In the genomic region with DNA sequence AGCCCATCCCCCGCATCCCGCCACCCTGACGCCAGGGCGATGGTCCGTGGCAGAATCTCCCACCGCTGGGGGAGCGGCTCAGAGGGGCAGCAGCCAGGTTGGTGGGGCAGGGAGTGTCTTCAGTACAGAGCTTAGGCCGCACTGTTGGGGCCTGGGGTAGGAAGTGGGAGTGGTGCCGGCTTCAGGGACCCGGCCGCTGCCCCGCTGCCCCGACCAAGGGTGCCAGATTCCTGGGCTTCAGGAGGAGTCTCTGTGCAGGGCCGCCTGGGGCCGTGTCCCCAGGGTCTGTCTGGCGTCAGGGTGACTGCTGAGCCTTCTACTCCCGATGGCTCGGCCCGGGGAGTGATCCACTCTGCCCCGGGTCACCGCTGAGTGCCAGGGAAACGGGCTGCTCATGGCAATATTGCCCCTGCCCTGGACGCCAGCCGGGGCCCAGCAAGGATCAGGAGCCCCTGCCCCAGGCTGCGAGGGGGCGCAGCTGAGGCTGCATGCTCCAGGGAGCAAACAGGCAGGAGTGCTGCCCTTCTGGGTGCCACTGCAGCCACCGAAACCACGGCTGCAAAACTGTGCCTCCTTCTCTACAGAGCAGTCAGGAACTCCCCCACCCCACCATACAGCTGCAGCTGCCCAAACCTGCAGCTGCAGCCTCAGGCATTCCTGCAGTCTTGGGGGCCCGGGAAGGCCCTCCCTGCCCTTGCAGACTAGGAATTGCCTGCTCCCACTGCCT, we compare ENCODE assay signal across 17 cellular contexts.
DNase-seq lines count a peak whose midpoint lies in the region; ATAC-seq, FAIRE-seq and TF ChIP-seq lines count a peak whose summit lies in the region.
"Had no signal": no experiment of that assay in that cellular context is flagged by ENCODE, and none has a peak within 500 bp of the region (broad histone marks: within the 10 kb centered on the region; RNA-seq: fewer than 3 reads in every experiment).

No MANE protein-coding gene starts in this region.

- no peak overlapping the region for H3K27ac ChIP-seq in naive thymus-derived CD4-positive, alpha-beta T cell (ENCODE audit: low read depth, low read length)
- no peak overlapping the region for H3K27ac ChIP-seq in upper lobe of right lung
- H3K27ac ChIP-seq: PC-9 had no signal

- no peak for FAIRE-seq in GM18507 (lab: Jason Lieb, UNC)

- no peaks in the 10 kb centered on the region for H3K4me1 ChIP-seq in naive thymus-derived CD4-positive, alpha-beta T cell (ENCODE audit: control insufficient read depth in 2 of 2, insufficient read depth in 2 of 2, low read length in 2 of 2)
- H3K4me1 ChIP-seq in upper lobe of right lung = no peaks in the 10 kb centered on the region

- CTCF ChIA-PET in WTC11 (lab: Charles Lee) = no interaction called here
- CTCF ChIA-PET in naive thymus-derived CD4-positive, alpha-beta T cell (lab: Charles Lee) = no interaction called here

- H3K27me3 ChIP-seq in naive thymus-derived CD4-positive, alpha-beta T cell (ENCODE audit: control insufficient read depth in 2 of 2, insufficient read depth in 2 of 2, low read length in 2 of 2) = no peaks in the 10 kb centered on the region
- no peaks in the 10 kb centered on the region for H3K27me3 ChIP-seq in upper lobe of right lung

- peaks cover under 1% of the 10 kb centered on the region for H3K9me3 Mint-ChIP-seq in WTC11
- H3K9me3 Mint-ChIP-seq in naive thymus-derived CD4-positive, alpha-beta T cell = peaks cover under 1 to 25% (median 4%) of the 10 kb centered on the region in 11 donors
- H3K9me3 Mint-ChIP-seq: GM23338 had no signal

- DNase-seq in GM18507 (ENCODE audit: extremely low spot score, insufficient read length, low read depth) = peak; percentile 0
- peak; percentile 14 for DNase-seq in WTC11 (ENCODE audit: low spot score)
- no peak for DNase-seq in naive thymus-derived CD4-positive, alpha-beta T cell
- DNase-seq in upper lobe of right lung = no peak
- no peak for DNase-seq in NCI-H774 (lab: John Stamatoyannopoulos, UW)
- no peak for DNase-seq in NCI-H187 (lab: John Stamatoyannopoulos, UW)
- DNase-seq: C1 segment of cervical spinal cord, DMS79, KG1, NCI-H1436, NCI-H2029, NCI-H446 treated with DMSO at 0.1 percent for 48 hours, NCI-H748 treated with DMSO at 0.1 percent for 48 hours, PC-9 had no signal

- TF ChIP-seq CTCF in WTC11 (IDR thresholded peaks at IDR 0.05) (no peak), upper lobe of right lung (IDR thresholded peaks at IDR 0.05) (no peak)

- no peak overlapping the region for H3K4me3 ChIP-seq in naive thymus-derived CD4-positive, alpha-beta T cell (ENCODE audit: low read length)
- H3K4me3 ChIP-seq in upper lobe of right lung = no peak overlapping the region
- H3K4me3 ChIP-seq: GM23338, PC-9 had no signal

- intact Hi-C loops in naive thymus-derived CD4-positive, alpha-beta T cell (cut with micrococcal nuclease) = no loop called here
- intact Hi-C loops in upper lobe of right lung (cut with DNase I) = no loop called here

- H3K4me1 Mint-ChIP-seq in WTC11 = no peaks in the 10 kb centered on the region
- no peaks in the 10 kb centered on the region for H3K4me1 Mint-ChIP-seq in naive thymus-derived CD4-positive, alpha-beta T cell
- H3K4me1 Mint-ChIP-seq: GM23338 had no signal

- H3K27ac Mint-ChIP-seq in WTC11 = no peak overlapping the region
- no peak overlapping the region for H3K27ac Mint-ChIP-seq in naive thymus-derived CD4-positive, alpha-beta T cell
- H3K27ac Mint-ChIP-seq: GM23338; T-helper 1 cell treated with Interleukin-12 subunit alpha and Interleukin-12 subunit beta and Interleukin-4 antibody, amounts not matched to agents 30 μg/mL and 1 μg/mL, for 36 hours had no signal

- no peaks in the 10 kb centered on the region for H3K27me3 Mint-ChIP-seq in WTC11 (ENCODE audit: low read depth)
- no peaks in the 10 kb centered on the region for H3K27me3 Mint-ChIP-seq in naive thymus-derived CD4-positive, alpha-beta T cell

- POLR2A ChIA-PET in WTC11 (lab: Charles Lee) = no interaction called here
- POLR2A ChIA-PET in naive thymus-derived CD4-positive, alpha-beta T cell (lab: Charles Lee) = no interaction called here

- peaks cover 0 to 2% (median 0%) of the 10 kb centered on the region in 3 experiments for H3K9me3 ChIP-seq in naive thymus-derived CD4-positive, alpha-beta T cell (ENCODE audit: control insufficient read depth in 2 of 3, low read length in 3 of 3)
- H3K9me3 ChIP-seq in upper lobe of right lung = no peaks in the 10 kb centered on the region

- H3K36me3 ChIP-seq in naive thymus-derived CD4-positive, alpha-beta T cell (ENCODE audit: control insufficient read depth in 2 of 3, insufficient read depth in 3 of 3, low read length in 3 of 3) = no peaks in the 10 kb centered on the region
- no peaks in the 10 kb centered on the region for H3K36me3 ChIP-seq in upper lobe of right lung

- ATAC-seq in WTC11 = peak; percentile 16; the same call in 1 of the 2 replicates
- ATAC-seq in naive thymus-derived CD4-positive, alpha-beta T cell = peak; percentile 20
- ATAC-seq in upper lobe of right lung = peak; percentile 53
- ATAC-seq in GM18870 (IDR thresholded peaks at IDR 0.05; ENCODE audit: unreplicated experiment) = no peak
- ATAC-seq: GM23338 had no signal

- no peak overlapping the region for H3K4me3 Mint-ChIP-seq in WTC11
- H3K4me3 Mint-ChIP-seq in naive thymus-derived CD4-positive, alpha-beta T cell = no peak overlapping the region
- H3K4me3 Mint-ChIP-seq: GM23338; T-helper 1 cell treated with Interleukin-12 subunit alpha and Interleukin-12 subunit beta and Interleukin-4 antibody, amounts not matched to agents 30 μg/mL and 1 μg/mL, for 36 hours had no signal

- no peaks in the 10 kb centered on the region for H3K36me3 Mint-ChIP-seq in WTC11
- no peaks in the 10 kb centered on the region for H3K36me3 Mint-ChIP-seq in naive thymus-derived CD4-positive, alpha-beta T cell

TF ChIP-seq in WTC11, 78 proteins besides CTCF, POLR2A, EP300 and RAD21 (continues in another document):
- TF ChIP-seq FOXK1 (CRISPR knock-in tag; IDR thresholded peaks at IDR 0.05) (no peak), CBFB (CRISPR knock-in tag; IDR thresholded peaks at IDR 0.05; ENCODE audit: low read depth) (no peak), NR3C1 (CRISPR knock-in tag; conservative IDR thresholded peaks at IDR 0.05; ENCODE audit: low read depth) (no peak), NR2C2 (CRISPR knock-in tag; IDR thresholded peaks at IDR 0.05) (no peak), ELF4 (CRISPR knock-in tag; IDR thresholded peaks at IDR 0.05; ENCODE audit: low read depth) (no peak)
- TF ChIP-seq, protein P1, sequence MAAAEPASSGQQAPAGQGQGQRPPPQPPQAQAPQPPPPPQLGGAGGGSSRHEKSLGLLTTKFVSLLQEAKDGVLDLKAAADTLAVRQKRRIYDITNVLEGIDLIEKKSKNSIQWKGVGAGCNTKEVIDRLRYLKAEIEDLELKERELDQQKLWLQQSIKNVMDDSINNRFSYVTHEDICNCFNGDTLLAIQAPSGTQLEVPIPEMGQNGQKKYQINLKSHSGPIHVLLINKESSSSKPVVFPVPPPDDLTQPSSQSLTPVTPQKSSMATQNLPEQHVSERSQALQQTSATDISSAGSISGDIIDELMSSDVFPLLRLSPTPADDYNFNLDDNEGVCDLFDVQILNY (CRISPR knock-in tag; IDR thresholded peaks at IDR 0.05) = no peak
- TF ChIP-seq, protein P2, sequence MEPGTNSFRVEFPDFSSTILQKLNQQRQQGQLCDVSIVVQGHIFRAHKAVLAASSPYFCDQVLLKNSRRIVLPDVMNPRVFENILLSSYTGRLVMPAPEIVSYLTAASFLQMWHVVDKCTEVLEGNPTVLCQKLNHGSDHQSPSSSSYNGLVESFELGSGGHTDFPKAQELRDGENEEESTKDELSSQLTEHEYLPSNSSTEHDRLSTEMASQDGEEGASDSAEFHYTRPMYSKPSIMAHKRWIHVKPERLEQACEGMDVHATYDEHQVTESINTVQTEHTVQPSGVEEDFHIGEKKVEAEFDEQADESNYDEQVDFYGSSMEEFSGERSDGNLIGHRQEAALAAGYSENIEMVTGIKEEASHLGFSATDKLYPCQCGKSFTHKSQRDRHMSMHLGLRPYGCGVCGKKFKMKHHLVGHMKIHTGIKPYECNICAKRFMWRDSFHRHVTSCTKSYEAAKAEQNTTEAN (CRISPR knock-in tag; IDR thresholded peaks at IDR 0.05) = no peak
- TF ChIP-seq, protein P3, sequence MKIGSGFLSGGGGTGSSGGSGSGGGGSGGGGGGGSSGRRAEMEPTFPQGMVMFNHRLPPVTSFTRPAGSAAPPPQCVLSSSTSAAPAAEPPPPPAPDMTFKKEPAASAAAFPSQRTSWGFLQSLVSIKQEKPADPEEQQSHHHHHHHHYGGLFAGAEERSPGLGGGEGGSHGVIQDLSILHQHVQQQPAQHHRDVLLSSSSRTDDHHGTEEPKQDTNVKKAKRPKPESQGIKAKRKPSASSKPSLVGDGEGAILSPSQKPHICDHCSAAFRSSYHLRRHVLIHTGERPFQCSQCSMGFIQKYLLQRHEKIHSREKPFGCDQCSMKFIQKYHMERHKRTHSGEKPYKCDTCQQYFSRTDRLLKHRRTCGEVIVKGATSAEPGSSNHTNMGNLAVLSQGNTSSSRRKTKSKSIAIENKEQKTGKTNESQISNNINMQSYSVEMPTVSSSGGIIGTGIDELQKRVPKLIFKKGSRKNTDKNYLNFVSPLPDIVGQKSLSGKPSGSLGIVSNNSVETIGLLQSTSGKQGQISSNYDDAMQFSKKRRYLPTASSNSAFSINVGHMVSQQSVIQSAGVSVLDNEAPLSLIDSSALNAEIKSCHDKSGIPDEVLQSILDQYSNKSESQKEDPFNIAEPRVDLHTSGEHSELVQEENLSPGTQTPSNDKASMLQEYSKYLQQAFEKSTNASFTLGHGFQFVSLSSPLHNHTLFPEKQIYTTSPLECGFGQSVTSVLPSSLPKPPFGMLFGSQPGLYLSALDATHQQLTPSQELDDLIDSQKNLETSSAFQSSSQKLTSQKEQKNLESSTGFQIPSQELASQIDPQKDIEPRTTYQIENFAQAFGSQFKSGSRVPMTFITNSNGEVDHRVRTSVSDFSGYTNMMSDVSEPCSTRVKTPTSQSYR (CRISPR knock-in tag; IDR thresholded peaks at IDR 0.05) = no peak
- TF ChIP-seq, protein P4, sequence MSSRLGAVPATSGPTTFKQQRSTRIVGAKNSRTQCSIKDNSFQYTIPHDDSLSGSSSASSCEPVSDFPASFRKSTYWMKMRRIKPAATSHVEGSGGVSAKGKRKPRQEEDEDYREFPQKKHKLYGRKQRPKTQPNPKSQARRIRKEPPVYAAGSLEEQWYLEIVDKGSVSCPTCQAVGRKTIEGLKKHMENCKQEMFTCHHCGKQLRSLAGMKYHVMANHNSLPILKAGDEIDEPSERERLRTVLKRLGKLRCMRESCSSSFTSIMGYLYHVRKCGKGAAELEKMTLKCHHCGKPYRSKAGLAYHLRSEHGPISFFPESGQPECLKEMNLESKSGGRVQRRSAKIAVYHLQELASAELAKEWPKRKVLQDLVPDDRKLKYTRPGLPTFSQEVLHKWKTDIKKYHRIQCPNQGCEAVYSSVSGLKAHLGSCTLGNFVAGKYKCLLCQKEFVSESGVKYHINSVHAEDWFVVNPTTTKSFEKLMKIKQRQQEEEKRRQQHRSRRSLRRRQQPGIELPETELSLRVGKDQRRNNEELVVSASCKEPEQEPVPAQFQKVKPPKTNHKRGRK (CRISPR knock-in tag; IDR thresholded peaks at IDR 0.05; ENCODE audit: borderline replicate concordance) = no peak

Comparison
In these comparisons a context has a peak if more than half of its experiments do, and no peak if none do; other contexts are left out.
1. DNase-seq: peak in GM18507 (single experiment) and WTC11 (single experiment); none in naive thymus-derived CD4-positive, alpha-beta T cell (0 of 9), upper lobe of right lung (single experiment), NCI-H774 (single experiment) and NCI-H187 (0 of 2).